ENCODE assay signal across 13 cellular contexts in the genomic region with DNA sequence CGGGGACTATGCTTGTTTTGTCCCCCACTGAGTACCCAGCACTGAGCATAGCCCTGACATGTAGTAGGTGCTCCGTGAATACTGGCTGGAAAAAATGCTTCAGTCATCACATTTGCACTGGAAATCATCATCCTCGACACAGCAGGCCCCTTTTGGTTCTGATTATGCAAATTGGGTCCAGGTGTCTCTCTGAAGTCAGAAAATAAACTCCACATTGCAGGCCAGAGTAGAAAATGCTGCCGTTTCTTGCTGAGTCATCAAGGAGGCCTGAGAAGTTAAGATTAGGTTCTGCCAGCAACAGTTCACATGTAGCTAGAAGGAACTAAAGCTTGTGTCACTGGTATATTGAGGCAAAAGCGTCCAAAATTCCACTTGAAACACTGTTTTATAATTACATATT. TPM values are rescaled to one million over a fixed set of nuclear protein-coding genes. Genes with fewer than 3 reads are reported as not detected.
DNase-seq lines count a peak whose midpoint lies in the region; ATAC-seq, FAIRE-seq and TF ChIP-seq lines count a peak whose summit lies in the region.
"Had no signal": no experiment of that assay in that cellular context is flagged by ENCODE, and none has a peak within 500 bp of the region (broad histone marks: within the 10 kb centered on the region; RNA-seq: fewer than 3 reads in every experiment).

No MANE protein-coding gene starts in this region.

- no peaks in the 10 kb centered on the region for H3K9me3 ChIP-seq in adrenal gland (replicated peaks in 1 of 3)

- H3K27me3 ChIP-seq in adrenal gland: no peaks in the 10 kb centered on the region

- H3K36me3 ChIP-seq in adrenal gland (replicated peaks in 1 of 2): no peaks in the 10 kb centered on the region

- no peak overlapping the region for H3K4me3 Mint-ChIP-seq in HFFc6
- H3K4me3 Mint-ChIP-seq: activated T-helper 1 cell treated with anti-CD3 and anti-CD28 coated beads, Interleukin-12 subunit alpha, Interleukin-12 subunit beta, Interleukin-2, Interleukin-4 antibody, amounts not matched to agents 30 ng/mL and 10 ng/mL and 1 ng/mL, durations not matched to agents 14 hours and 24 hours and 36 hours had no signal

- H3K4me1 Mint-ChIP-seq in HFFc6 (ENCODE audit: low read depth): peaks cover 47% of the 10 kb centered on the region

- 34 to 49% (median 40%) methylated on average over 5 of the region's 5 CpGs for WGBS in adrenal gland, 4 donors

- peaks cover 12% of the 10 kb centered on the region; the same call in 1 of the 2 replicates for H3K27me3 Mint-ChIP-seq in HFFc6 (ENCODE audit: insufficient read depth)

- H3K9me3 Mint-ChIP-seq in HFFc6: no peaks in the 10 kb centered on the region
- H3K9me3 Mint-ChIP-seq: activated T-helper 1 cell treated with anti-CD3 and anti-CD28 coated beads, Interleukin-12 subunit alpha, Interleukin-12 subunit beta, Interleukin-2, Interleukin-4 antibody, amounts not matched to agents 30 ng/mL and 10 ng/mL and 1 ng/mL, durations not matched to agents 14 hours and 24 hours and 36 hours had no signal

- H3K27ac Mint-ChIP-seq in HFFc6: no peak overlapping the region
- H3K27ac Mint-ChIP-seq: activated T-helper 1 cell treated with anti-CD3 and anti-CD28 coated beads, Interleukin-12 subunit alpha, Interleukin-12 subunit beta, Interleukin-2, Interleukin-4 antibody, amounts not matched to agents 30 ng/mL and 10 ng/mL and 1 ng/mL, durations not matched to agents 14 hours and 24 hours and 36 hours had no signal

- H3K4me3 ChIP-seq in fibroblast of pulmonary artery (replicated peaks; ENCODE audit: low read depth, low read length) (no peak overlapping the region), adrenal gland (no peak overlapping the region)

- intact Hi-C loops in adrenal gland (cut with DNase I): no loop called here

- DNase-seq in AG08395 (ENCODE audit: low spot score) (peak; percentile 43), HFFc6 (peak; percentile 7), fibroblast of pulmonary artery (ENCODE audit: low read depth) (peak; percentile 52), putamen (ENCODE audit: low spot score) (no peak), H54 (ENCODE audit: insufficient read length, low spot score) (no peak), adrenal gland (no peak)
- DNase-seq: NCI-H1694 treated with DMSO at 0.1 percent for 48 hours had no signal

- no peak for TF ChIP-seq CTCF in HFFc6 (IDR thresholded peaks at IDR 0.05)
- no peak for TF ChIP-seq CTCF in fibroblast of pulmonary artery (IDR thresholded peaks at IDR 0.05; ENCODE audit: low read length, missing control alignments)
- no peak for TF ChIP-seq CTCF in adrenal gland (IDR thresholded peaks at IDR 0.05)

- H3K36me3 Mint-ChIP-seq in HFFc6 (ENCODE audit: low read depth): no peaks in the 10 kb centered on the region

- no peak for FAIRE-seq in H54 (lab: Jason Lieb, UNC)

- H3K4me1 ChIP-seq in adrenal gland (replicated peaks in 1 of 2): no peaks in the 10 kb centered on the region

- TF ChIP-seq POLR2A in Raji (IDR thresholded peaks at IDR 0.05; ENCODE audit: insufficient read depth, low read depth, low read length) (0 out of 2 replicates have a peak, but pooled peaks have one; percentile 15), H54 (IDR thresholded peaks at IDR 0.05; ENCODE audit: low read depth, low read length) (no peak), adrenal gland (IDR thresholded peaks at IDR 0.05) (no peak)

- H3K27ac ChIP-seq in adrenal gland: no peak overlapping the region
- H3K27ac ChIP-seq: HL-60 had no signal

- ATAC-seq in GM19035 (IDR thresholded peaks at IDR 0.05; ENCODE audit: unreplicated experiment): no peak
- ATAC-seq: activated CD4-positive, CD25-positive, alpha-beta regulatory T cell treated with anti-CD3 and anti-CD28 coated beads, Interleukin-2, amount 50 U/mL, for 24 hours had no signal

RNA-seq across cellular contexts. Expression of a gene that starts 15.0 kb away (rescaled TPM):
- under 1 TPM in 5 of 6 experiments, not detected in 1; 0.14 to 0.33 (median 0.18) TPM for total RNA-seq in HFFc6 (2021; fragmentation: NEBNext Ultra II Directional; extraction: Animal tissue kit (Norgen Biotek cat#: 25700))
- 1 to 10 TPM in 2 of 8 donors, under 1 TPM in 6; 0.32 to 6.8 (median 0.75) TPM for total RNA-seq in adrenal gland
- under 1 TPM; 0.16 to 0.30 (median 0.29) TPM for polyA plus RNA-seq in adrenal gland
- total RNA-seq: activated T-helper 1 cell treated with anti-CD3 and anti-CD28 coated beads, Interleukin-12 subunit alpha, Interleukin-12 subunit beta, Interleukin-2, Interleukin-4 antibody, amounts not matched to agents 30 ng/mL and 10 ng/mL and 1 ng/mL, durations not matched to agents 14 hours and 24 hours and 36 hours had no signal

RNA-seq across cellular contexts. Expression of a gene that starts 17.0 kb away (rescaled TPM):
- not detected for total RNA-seq in HFFc6 (2021; fragmentation: NEBNext Ultra II Directional; extraction: Animal tissue kit (Norgen Biotek cat#: 25700))
- total RNA-seq in adrenal gland: 1 to 10 TPM in 7 of 8 donors, not detected in 1; 1.0 to 5.7 (median 1.8) TPM
- polyA plus RNA-seq in adrenal gland: 1 to 10 TPM in 1 of 3 donors, under 1 TPM in 2; 0.48 to 1.1 (median 0.51) TPM
- total RNA-seq: activated T-helper 1 cell treated with anti-CD3 and anti-CD28 coated beads, Interleukin-12 subunit alpha, Interleukin-12 subunit beta, Interleukin-2, Interleukin-4 antibody, amounts not matched to agents 30 ng/mL and 10 ng/mL and 1 ng/mL, durations not matched to agents 14 hours and 24 hours and 36 hours had no signal
- polyA plus RNA-seq: BJ had no signal

Comparison
In these comparisons a context has a peak if more than half of its experiments do, and no peak if none do; other contexts are left out.
1. DNase-seq: peak in AG08395 (single experiment), HFFc6 (single experiment) and fibroblast of pulmonary artery (single experiment); none in putamen (single experiment), H54 (single experiment) and adrenal gland (0 of 7).